ENCODE assay signal across 33 cellular contexts in the genomic region with DNA sequence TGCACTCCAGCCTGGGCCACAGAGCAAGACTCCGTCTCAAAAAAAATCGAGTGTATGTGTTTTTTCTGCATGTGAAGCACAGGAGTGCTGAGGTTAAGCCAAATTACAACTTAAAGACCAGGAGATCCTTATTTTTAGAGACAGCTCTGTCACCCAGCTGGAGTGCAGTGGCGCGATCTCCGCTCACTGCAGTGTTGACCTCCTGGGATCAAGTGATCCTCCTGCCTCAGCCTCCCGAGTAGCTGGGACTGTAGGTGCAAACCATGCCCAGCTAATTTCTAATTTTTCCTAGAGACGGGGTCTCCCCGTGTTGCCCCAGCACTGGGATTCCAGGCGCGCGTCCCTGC. TPM values are rescaled to one million over a fixed set of nuclear protein-coding genes. Genes with fewer than 3 reads are reported as not detected.
DNase-seq lines count a peak whose midpoint lies in the region; ATAC-seq and TF ChIP-seq lines count a peak whose summit lies in the region.
"Had no signal": no experiment of that assay in that cellular context is flagged by ENCODE, and none has a peak within 500 bp of the region (broad histone marks: within the 10 kb centered on the region; RNA-seq: fewer than 3 reads in every experiment).

No MANE protein-coding gene starts in this region.

- no peak overlapping the region for H3K4ac ChIP-seq in mesenchymal stem cell (ENCODE audit: low read depth in 1 of 2, low read length in 2 of 2)

- no peaks in the 10 kb centered on the region for H3K9me3 Mint-ChIP-seq in activated CD4-positive, alpha-beta T cell treated with anti-CD3 and anti-CD28 coated beads, Interleukin-2, amount 10 ng/mL, durations not matched to agents 7 days and 5 days
- H3K9me3 Mint-ChIP-seq: activated CD8-positive, alpha-beta T cell treated with anti-CD3 and anti-CD28 coated beads for 36 hours; activated naive CD4-positive, alpha-beta T cell treated with anti-CD3 and anti-CD28 coated beads, Interleukin-2, amount 10 ng/mL, durations not matched to agents 7 days and 5 days; activated T-helper 17 cell treated with anti-CD3 and anti-CD28 coated beads, Interleukin-2, amount 50 U/mL, for 72 hours; immature natural killer cell; nephron progenitor cell had no signal

- H3K27ac ChIP-seq in WERI-Rb-1 (peak overlapping the region; percentile 71), mesenchymal stem cell (ENCODE audit: low read length, poor library complexity, severe bottlenecking) (no peak overlapping the region), suprapubic skin (peak overlapping the region; percentile 92)
- H3K27ac ChIP-seq: parathyroid adenoma had no signal

- TF ChIP-seq CTCF in WERI-Rb-1 (IDR thresholded peaks at IDR 0.05; ENCODE audit: low read depth, low read length) (no peak), suprapubic skin (IDR thresholded peaks at IDR 0.05) (no peak), GM13976 (IDR thresholded peaks at IDR 0.05; ENCODE audit: borderline replicate concordance, control extremely low read depth, extremely low read depth, insufficient read depth, missing control alignments) (no peak)

- no peak for TF ChIP-seq POLR2A in suprapubic skin (IDR thresholded peaks at IDR 0.05)

- H3K23ac ChIP-seq in mesenchymal stem cell (ENCODE audit: low read length in 2 of 2) = no peak overlapping the region

- H2AFZ ChIP-seq in mesenchymal stem cell (ENCODE audit: low read depth, low read length) = no peak overlapping the region
- H2AFZ ChIP-seq: parathyroid adenoma had no signal

- H2AK5ac ChIP-seq in mesenchymal stem cell (ENCODE audit: low read length, severe bottlenecking) = no peak overlapping the region

- no peak overlapping the region for H2BK5ac ChIP-seq in mesenchymal stem cell (ENCODE audit: low read depth, low read length, poor library complexity, severe bottlenecking)

- peak overlapping the region; percentile 29 for H3K9ac ChIP-seq in mesenchymal stem cell (ENCODE audit: low read length)
- H3K9ac ChIP-seq: parathyroid adenoma had no signal

- H3K4me1 Mint-ChIP-seq in activated CD4-positive, alpha-beta T cell treated with anti-CD3 and anti-CD28 coated beads, Interleukin-2, amount 10 ng/mL, durations not matched to agents 7 days and 5 days = no peaks in the 10 kb centered on the region
- H3K4me1 Mint-ChIP-seq: activated naive CD4-positive, alpha-beta T cell treated with anti-CD3 and anti-CD28 coated beads, Interleukin-2, amount 10 ng/mL, durations not matched to agents 7 days and 5 days; activated T-helper 17 cell treated with anti-CD3 and anti-CD28 coated beads, Interleukin-2, amount 50 U/mL, for 72 hours; immature natural killer cell; T-helper 17 cell had no signal

- no peak overlapping the region for H3K4me3 Mint-ChIP-seq in activated CD4-positive, alpha-beta T cell treated with anti-CD3 and anti-CD28 coated beads, Interleukin-2, amount 10 ng/mL, durations not matched to agents 7 days and 5 days
- H3K4me3 Mint-ChIP-seq: activated CD8-positive, alpha-beta T cell treated with anti-CD3 and anti-CD28 coated beads for 36 hours; activated naive CD4-positive, alpha-beta T cell treated with anti-CD3 and anti-CD28 coated beads, Interleukin-2, amount 10 ng/mL, durations not matched to agents 7 days and 5 days; activated T-helper 17 cell treated with anti-CD3 and anti-CD28 coated beads, Interleukin-2, amount 50 U/mL, for 72 hours; CD4-positive, alpha-beta memory T cell; immature natural killer cell; nephron progenitor cell; T-helper 17 cell had no signal

- POLR2A ChIA-PET in activated CD4-positive, alpha-beta T cell treated with anti-CD3 and anti-CD28 coated beads, Interleukin-2, amount 10 ng/mL, durations not matched to agents 7 days and 5 days (lab: Charles Lee) = no interaction called here

- ATAC-seq in GM21447 (IDR thresholded peaks at IDR 0.05; ENCODE audit: unreplicated experiment) (no peak), HG02610 (IDR thresholded peaks at IDR 0.05; ENCODE audit: unreplicated experiment) (no peak)
- ATAC-seq: activated CD8-positive, alpha-beta T cell treated with anti-CD3 and anti-CD28 coated beads for 36 hours; T-helper 17 cell had no signal

- H3K9me3 ChIP-seq in WERI-Rb-1 (ENCODE audit: severe bottlenecking) (no peaks in the 10 kb centered on the region), mesenchymal stem cell (ENCODE audit: control insufficient read depth, low read length) (no peaks in the 10 kb centered on the region), suprapubic skin (no peaks in the 10 kb centered on the region)
- H3K9me3 ChIP-seq: upper lobe of left lung had no signal

- H3K27ac Mint-ChIP-seq in activated CD4-positive, alpha-beta T cell treated with anti-CD3 and anti-CD28 coated beads, Interleukin-2, amount 10 ng/mL, durations not matched to agents 7 days and 5 days = peak overlapping the region; percentile 41
- H3K27ac Mint-ChIP-seq: activated CD8-positive, alpha-beta T cell treated with anti-CD3 and anti-CD28 coated beads for 36 hours; activated T-helper 17 cell treated with anti-CD3 and anti-CD28 coated beads, Interleukin-2, amount 50 U/mL, for 72 hours; nephron progenitor cell; T-helper 17 cell had no signal

- H3K18ac ChIP-seq in mesenchymal stem cell (ENCODE audit: low read depth in 1 of 2, low read length in 2 of 2) = no peak overlapping the region

- CTCF ChIA-PET in activated CD4-positive, alpha-beta T cell treated with anti-CD3 and anti-CD28 coated beads, Interleukin-2, amount 10 ng/mL, durations not matched to agents 7 days and 5 days (lab: Charles Lee) = interaction anchor here (1.0 kb wide), 1 partner anchor 12 kb away, joined by 3 read pairs; no protein-coding TSS in a partner anchor

- no peak overlapping the region for H2BK15ac ChIP-seq in mesenchymal stem cell (ENCODE audit: low read depth, poor library complexity, severe bottlenecking)

- no peak overlapping the region for H4K8ac ChIP-seq in mesenchymal stem cell (ENCODE audit: low read length)

- in situ Hi-C loops in GM13976 (cut with MboI; ENCODE audit: low sequenced_read_pairs, unreplicated experiment) = no loop called here

- WGBS in mesenchymal stem cell = 97% methylated on average over 11 of the region's 11 CpGs
- 88% methylated on average over 11 of the region's 11 CpGs for WGBS in suprapubic skin

- H3K4me2 ChIP-seq in mesenchymal stem cell (ENCODE audit: low read length, poor library complexity, severe bottlenecking) = no peak overlapping the region

- no peaks in the 10 kb centered on the region for H3K27me3 Mint-ChIP-seq in activated CD4-positive, alpha-beta T cell treated with anti-CD3 and anti-CD28 coated beads, Interleukin-2, amount 10 ng/mL, durations not matched to agents 7 days and 5 days
- H3K27me3 Mint-ChIP-seq: activated CD8-positive, alpha-beta T cell treated with anti-CD3 and anti-CD28 coated beads for 36 hours; activated naive CD4-positive, alpha-beta T cell treated with anti-CD3 and anti-CD28 coated beads, Interleukin-2, amount 10 ng/mL, durations not matched to agents 7 days and 5 days; activated T-helper 17 cell treated with anti-CD3 and anti-CD28 coated beads, Interleukin-2, amount 50 U/mL, for 72 hours; CD4-positive, alpha-beta memory T cell; T-helper 17 cell had no signal

- no peak overlapping the region for H3K4me3 ChIP-seq in WERI-Rb-1 (ENCODE audit: low read depth, low read length)
- H3K4me3 ChIP-seq in mesenchymal stem cell (ENCODE audit: insufficient read depth in 1 of 2, low read depth in 1 of 2, low read length in 2 of 2) = no peak overlapping the region
- no peak overlapping the region for H3K4me3 ChIP-seq in suprapubic skin
- H3K4me3 ChIP-seq: upper lobe of left lung had no signal

- no peak overlapping the region for H3K14ac ChIP-seq in mesenchymal stem cell (ENCODE audit: low read length in 2 of 2)

- no peak overlapping the region for H2BK12ac ChIP-seq in mesenchymal stem cell (ENCODE audit: low read length in 2 of 2)

- no peaks in the 10 kb centered on the region for H3K27me3 ChIP-seq in WERI-Rb-1 (ENCODE audit: insufficient read depth, low read depth, severe bottlenecking)
- H3K27me3 ChIP-seq in mesenchymal stem cell (ENCODE audit: control insufficient read depth in 1 of 2, insufficient read depth in 1 of 2, low read length in 2 of 2) = no peaks in the 10 kb centered on the region
- H3K27me3 ChIP-seq in suprapubic skin = no peaks in the 10 kb centered on the region
- H3K27me3 ChIP-seq: upper lobe of left lung had no signal

- H4K91ac ChIP-seq in mesenchymal stem cell (ENCODE audit: low read length) = no peak overlapping the region

- H3K36me3 ChIP-seq in WERI-Rb-1 (peaks cover 52% of the 10 kb centered on the region), mesenchymal stem cell (ENCODE audit: control insufficient read depth in 1 of 2, insufficient read depth in 2 of 2, low read depth in 1 of 2, low read length in 2 of 2) (peaks cover 53 to 62% of the 10 kb centered on the region in 2 experiments), suprapubic skin (peaks cover 46% of the 10 kb centered on the region)

- H3K4me1 ChIP-seq in mesenchymal stem cell (ENCODE audit: control insufficient read depth, insufficient read depth, low read depth, low read length) (peaks cover 7% of the 10 kb centered on the region), suprapubic skin (peaks cover 44% of the 10 kb centered on the region)

- H2BK120ac ChIP-seq in mesenchymal stem cell (ENCODE audit: low read depth, low read length) = no peak overlapping the region

- peaks cover 22% of the 10 kb centered on the region for H3K36me3 Mint-ChIP-seq in activated CD4-positive, alpha-beta T cell treated with anti-CD3 and anti-CD28 coated beads, Interleukin-2, amount 10 ng/mL, durations not matched to agents 7 days and 5 days (ENCODE audit: low read depth)

- DNase-seq in activated CD4-positive, alpha-beta T cell treated with anti-CD3 and anti-CD28 coated beads, Interleukin-2, amount 10 ng/mL, durations not matched to agents 7 days and 5 days = no peak
- DNase-seq in activated CD4-positive, alpha-beta T cell treated with anti-CD3 and anti-CD28 coated beads, Interleukin-2, amount 50 U/mL, for 4 hours = no peak
- DNase-seq in WERI-Rb-1 (no peak), mesenchymal stem cell (no peak), suprapubic skin (ENCODE audit: low spot score in 2 of 2) (no peak), GM13976 (ENCODE audit: low spot score) (no peak)
- DNase-seq: activated CD4-positive, alpha-beta T cell treated with anti-CD3 and anti-CD28 coated beads for 1 hour; activated CD8-positive, alpha-beta memory T cell treated with anti-CD3 and anti-CD28 coated beads, Interleukin-2, amount 50 U/mL, for 48 hours; activated CD8-positive, alpha-beta T cell treated with anti-CD3 and anti-CD28 coated beads for 36 hours; activated naive CD4-positive, alpha-beta T cell treated with anti-CD3 and anti-CD28 coated beads, Interleukin-2, amount 10 ng/mL, durations not matched to agents 7 days and 5 days; amniotic stem cell; CD4-positive, alpha-beta memory T cell; hypothalamus; immature natural killer cell; Karpas-422; left colon; NCI-H146; NCI-H345; NCI-H69; nephron progenitor cell; stimulated activated CD4-positive, alpha-beta T cell treated with anti-CD3 and anti-CD28 coated beads, Interleukin-4, amount 100 ng/mL, for 4 hours; T-helper 17 cell had no signal

- peaks cover 19% of the 10 kb centered on the region for H3K79me1 ChIP-seq in mesenchymal stem cell (replicated peaks; ENCODE audit: low read length, poor library complexity, severe bottlenecking)

- no peak for TF ChIP-seq EP300 in suprapubic skin (IDR thresholded peaks at IDR 0.05)

RNA-seq across cellular contexts. Expression of a gene that starts 7.5 kb away (rescaled TPM):
- total RNA-seq in activated CD4-positive, alpha-beta T cell treated with anti-CD3 and anti-CD28 coated beads, Interleukin-2, amount 10 ng/mL, durations not matched to agents 7 days and 5 days = not detected
- polyA plus RNA-seq in mesenchymal stem cell (2013, experiment 1 of 2) = 0.11 TPM
- polyA plus RNA-seq in mesenchymal stem cell (2013, experiment 2 of 2) = 0.12 TPM
- total RNA-seq in suprapubic skin = 1 to 10 TPM in 1 of 4 donors, not detected in 3; 1.3 TPM
- total RNA-seq: A172; activated CD8-positive, alpha-beta T cell treated with anti-CD3 and anti-CD28 coated beads for 36 hours; activated T-helper 17 cell treated with anti-CD3 and anti-CD28 coated beads, Interleukin-2, amount 50 U/mL, for 72 hours; CD4-positive, alpha-beta memory T cell; H4; left colon; PC-3; Right ventricle myocardium inferior; sciatic nerve; subcutaneous adipose tissue; T-helper 17 cell; upper lobe of left lung had no signal
- polyA plus RNA-seq: immature natural killer cell had no signal

RNA-seq across cellular contexts. Expression of a gene that starts 9.3 kb away (rescaled TPM):
- total RNA-seq in activated CD4-positive, alpha-beta T cell treated with anti-CD3 and anti-CD28 coated beads, Interleukin-2, amount 10 ng/mL, durations not matched to agents 7 days and 5 days = 10 to 100 TPM; 45.7 to 47.8 TPM
- polyA plus RNA-seq in mesenchymal stem cell (2013, experiment 1 of 2) = 134 TPM
- 132 TPM for polyA plus RNA-seq in mesenchymal stem cell (2013, experiment 2 of 2)
- total RNA-seq in suprapubic skin = 10 to 100 TPM; 20.3 to 29.3 (median 27.4) TPM

RNA-seq across cellular contexts. Expression of a gene that starts 18.0 kb away (rescaled TPM):
- total RNA-seq in activated CD4-positive, alpha-beta T cell treated with anti-CD3 and anti-CD28 coated beads, Interleukin-2, amount 10 ng/mL, durations not matched to agents 7 days and 5 days = 100 to 1,000 TPM; 420 to 499 TPM
- polyA plus RNA-seq in mesenchymal stem cell (2013, experiment 1 of 2) = 1,896 TPM
- polyA plus RNA-seq in mesenchymal stem cell (2013, experiment 2 of 2) = 1,944 TPM
- total RNA-seq in suprapubic skin = 1,000 to 10,000 TPM in 1 of 4 donors, 100 to 1,000 TPM in 3; 521 to 1,041 (median 898) TPM

RNA-seq across cellular contexts. Expression of a gene that starts 28.8 kb away (rescaled TPM):
- total RNA-seq in activated CD4-positive, alpha-beta T cell treated with anti-CD3 and anti-CD28 coated beads, Interleukin-2, amount 10 ng/mL, durations not matched to agents 7 days and 5 days = 100 to 1,000 TPM; 654 to 714 TPM
- 494 TPM for polyA plus RNA-seq in mesenchymal stem cell (2013, experiment 1 of 2)
- polyA plus RNA-seq in mesenchymal stem cell (2013, experiment 2 of 2) = 496 TPM
- total RNA-seq in suprapubic skin = 100 to 1,000 TPM; 157 to 202 (median 180) TPM

RNA-seq across cellular contexts. Expression of a gene that starts 38.4 kb away (rescaled TPM):
- not detected for total RNA-seq in activated CD4-positive, alpha-beta T cell treated with anti-CD3 and anti-CD28 coated beads, Interleukin-2, amount 10 ng/mL, durations not matched to agents 7 days and 5 days
- polyA plus RNA-seq in mesenchymal stem cell (2013, experiment 1 of 2) = not detected
- polyA plus RNA-seq in mesenchymal stem cell (2013, experiment 2 of 2) = 0.03 TPM
- 1 to 10 TPM in 2 of 4 donors, under 1 TPM in 2; 0.52 to 3.8 (median 1.3) TPM for total RNA-seq in suprapubic skin
- total RNA-seq: A172; activated CD8-positive, alpha-beta T cell treated with anti-CD3 and anti-CD28 coated beads for 36 hours; CD4-positive, alpha-beta memory T cell; H4; Right ventricle myocardium inferior; T-helper 17 cell had no signal
- polyA plus RNA-seq: CD4-positive, alpha-beta memory T cell; immature natural killer cell had no signal
